8 cellular contexts compared by ENCODE assay signal in the genomic region with DNA sequence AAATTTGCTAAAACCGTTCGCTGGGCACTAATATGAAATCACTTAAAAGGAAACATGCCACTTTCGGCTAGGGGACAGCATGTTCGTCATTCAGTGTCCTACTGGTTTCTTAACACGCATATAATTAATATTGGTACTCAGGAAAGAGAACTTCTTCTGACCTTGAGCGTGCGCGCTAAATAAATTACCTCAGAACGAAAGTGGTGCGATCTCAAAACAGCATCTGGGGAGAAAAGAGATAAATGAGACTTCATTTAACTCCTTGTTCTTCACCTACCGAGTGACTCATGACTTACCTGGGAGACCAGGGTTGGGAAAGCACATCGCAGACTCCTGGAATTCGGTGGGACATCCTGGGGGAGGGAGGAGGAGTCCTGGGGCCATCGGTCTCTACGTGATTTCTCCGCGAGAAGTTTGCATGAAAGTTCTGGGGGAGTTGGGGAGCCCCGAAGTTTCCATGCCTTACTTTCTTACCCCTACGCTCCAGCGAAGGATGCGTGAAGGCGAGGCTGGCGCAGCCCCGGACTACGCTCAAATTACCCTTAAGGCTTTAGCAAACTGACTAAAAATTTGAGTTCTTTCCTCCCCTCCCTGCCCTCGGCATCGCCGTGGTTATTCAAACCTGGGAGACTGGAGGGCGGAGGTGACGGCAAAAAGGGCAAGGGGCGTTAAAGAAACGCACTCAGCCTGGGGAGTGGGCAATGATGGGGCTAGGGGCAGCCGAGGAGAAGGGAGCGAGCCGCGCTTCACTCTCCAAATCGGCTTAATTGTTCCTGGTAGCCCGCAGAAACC. TPM values are rescaled to one million over a fixed set of nuclear protein-coding genes. Genes with fewer than 3 reads are reported as not detected.
DNase-seq lines count a peak whose midpoint lies in the region; ATAC-seq, FAIRE-seq and TF ChIP-seq lines count a peak whose summit lies in the region.

No MANE protein-coding gene starts in this region.

- peak; percentile 9 for DNase-seq in NCI-H2171 (lab: John Stamatoyannopoulos, UW)
- no peak for DNase-seq in NCI-H2171 treated with DMSO at 0.1 percent for 48 hours (lab: John Stamatoyannopoulos, UW)
- no peak for DNase-seq in Karpas-422
- peak; percentile 38 for DNase-seq in GM12878 (ENCODE audit: low read depth, low spot score)
- DNase-seq in left lung: no peak
- no peak for DNase-seq in occipital lobe (lab: John Stamatoyannopoulos, UW)
- no peak for DNase-seq in ecto neural progenitor cell (ENCODE audit: low spot score)

- POLR2A ChIA-PET in GM12878 (lab: Charles Lee): interaction anchor here (0.8 to 2.0 kb wide), 2 partner anchors 10 to 92 kb away, joined by 3 to 5 read pairs; partner anchors contain the start of gene KIAA1586

- H3K27ac ChIP-seq in Karpas-422 (ENCODE audit: low read length): no peak overlapping the region
- H3K27ac ChIP-seq in GM12878 (ENCODE audit: control insufficient read depth, insufficient read depth): peak overlapping the region; percentile 91
- H3K27ac ChIP-seq in left lung: no peak overlapping the region
- H3K27ac ChIP-seq in temporal lobe (ENCODE audit: low read depth, low read length): peak overlapping the region; percentile 67

- RAD21 ChIA-PET in GM12878 (lab: Charles Lee; ENCODE audit: unreplicated experiment): interaction anchor here (1.0 to 3.5 kb wide), 6 partner anchors 17 to 363 kb away, joined by 3 to 26 read pairs (median 4); partner anchors contain the start of gene PRIM2

- H3K4me2 ChIP-seq in Karpas-422 (ENCODE audit: low read depth, low read length, poor library complexity, severe bottlenecking): peak overlapping the region; percentile 40
- peak overlapping the region; percentile 94 for H3K4me2 ChIP-seq in GM12878 (ENCODE audit: control insufficient read depth, insufficient read depth)

- H4K20me1 ChIP-seq in Karpas-422 (ENCODE audit: insufficient read depth, low read depth, low read length) (no peaks in the 10 kb centered on the region), GM12878 (ENCODE audit: control insufficient read depth, insufficient read depth) (no peaks in the 10 kb centered on the region)

- H3K79me2 ChIP-seq in Karpas-422 (ENCODE audit: low read length): no peaks in the 10 kb centered on the region
- peaks cover 16% of the 10 kb centered on the region for H3K79me2 ChIP-seq in GM12878 (ENCODE audit: control insufficient read depth, insufficient read depth, low read length)

- peak; percentile 49 for ATAC-seq in GM12878
- ATAC-seq in left lung: no peak

- H3K27me3 ChIP-seq in Karpas-422 (ENCODE audit: low read length) (no peaks in the 10 kb centered on the region), GM12878 (replicated peaks in 1 of 2; ENCODE audit: control insufficient read depth in 2 of 2, insufficient read depth in 2 of 2, low read length in 1 of 2) (no peaks in the 10 kb centered on the region), left lung (peaks cover 12 to 56% of the 10 kb centered on the region in 2 donors)

- H2AFZ ChIP-seq in Karpas-422 (ENCODE audit: low read length): 0 out of 2 replicates have a peak overlapping the region, but pooled peaks have one; percentile 12
- peak overlapping the region; percentile 94 for H2AFZ ChIP-seq in GM12878 (ENCODE audit: control insufficient read depth, low read depth, low read length)

- H3K9me2 ChIP-seq in Karpas-422 (replicated peaks; ENCODE audit: insufficient read depth, low read length): no peaks in the 10 kb centered on the region

- peak in 1 of 2 experiments; percentile 68; a peak in 1 of 4 replicates for TF ChIP-seq EP300 in GM12878 (IDR thresholded peaks at IDR 0.05; ENCODE audit: borderline replicate concordance in 1 of 2, control insufficient read depth in 1 of 2, low read depth in 2 of 2, low read length in 2 of 2)

- no peak overlapping the region for H3K9ac ChIP-seq in Karpas-422 (ENCODE audit: low read length)
- H3K9ac ChIP-seq in GM12878 (ENCODE audit: control insufficient read depth, insufficient read depth, low read length): peak overlapping the region; percentile 82

- H3K36me3 ChIP-seq in Karpas-422 (ENCODE audit: insufficient read depth, low read length): no peaks in the 10 kb centered on the region
- no peaks in the 10 kb centered on the region for H3K36me3 ChIP-seq in GM12878 (ENCODE audit: control insufficient read depth in 2 of 2, insufficient read depth in 2 of 2, low read length in 1 of 2)
- no peaks in the 10 kb centered on the region for H3K36me3 ChIP-seq in left lung

- TF ChIP-seq CTCF in GM12878 (IDR thresholded peaks at IDR 0.05 in 2 of 3, conservative IDR thresholded peaks at IDR 0.05 in 1 of 3; ENCODE audit: control insufficient read depth in 2 of 3, extremely low read depth in 1 of 3, insufficient read depth in 1 of 3, low read depth in 3 of 3, low read length in 3 of 3): no peak
- no peak for TF ChIP-seq CTCF in left lung (IDR thresholded peaks at IDR 0.05)

- WGBS in GM12878 (ENCODE audit: insufficient coverage, insufficient replicate concordance, low lambda C conversion rate, missing lambda C conversion rate): under 1% methylated on average over 38 of the region's 38 CpGs

- SMC1A ChIA-PET in GM12878 (lab: Charles Lee; ENCODE audit: uncharacterized antibody, unreplicated experiment): interaction anchor here (1.1 to 4.3 kb wide), 6 partner anchors 15 to 218 kb away, joined by 3 to 37 read pairs (median 3); partner anchors contain the start of gene BAG2

- BruUV-seq in GM12878 (replicated peaks; lab: Mats Ljungman, UMichigan): TSS peak; percentile 81

- no peaks in the 10 kb centered on the region for H3K9me3 ChIP-seq in Karpas-422 (ENCODE audit: low read length)
- no peaks in the 10 kb centered on the region for H3K9me3 ChIP-seq in GM12878 (replicated peaks; ENCODE audit: control insufficient read depth, insufficient read depth, low read length)
- H3K9me3 ChIP-seq in left lung: no peaks in the 10 kb centered on the region

- no peak for TF ChIP-seq RAD21 in GM12878 (IDR thresholded peaks at IDR 0.05; ENCODE audit: insufficient read depth, low read depth, low read length)

- H3K4me3 ChIP-seq in Karpas-422 (ENCODE audit: low read length) (peak overlapping the region; percentile 43; the same call in 1 of the 2 replicates), GM12878 (peak overlapping the region; percentile 97), left lung (peak overlapping the region; percentile 30 to 40)

- no peak for TF ChIP-seq POLR2A in GM12878 (IDR thresholded peaks at IDR 0.05; ENCODE audit: low read depth, low read length)

- CTCF ChIA-PET in GM12878 (lab: Yijun Ruan, JAX): interaction anchor here (0.9 to 15.6 kb wide), 8 partner anchors 9 to 363 kb away, joined by 3 to 200 read pairs (median 6); partner anchors contain the start of gene PRIM2

- in situ Hi-C loops in GM12878 (cut with MboI): no loop called here

- intact Hi-C loops in GM12878 (cut with micrococcal nuclease; ENCODE audit: unreplicated experiment): loop anchor here (2.0 to 10.0 kb wide), 3 partner anchors 189 to 363 kb away; partner anchors contain the start of genes BAG2 and PRIM2
- intact Hi-C loops in left lung (cut with DNase I): no loop called here

- peak; percentile 72 for FAIRE-seq in GM12878 (lab: Jason Lieb, UNC)

- peaks cover 18% of the 10 kb centered on the region for H3K4me1 ChIP-seq in Karpas-422 (ENCODE audit: low read length)
- peaks cover 17% of the 10 kb centered on the region for H3K4me1 ChIP-seq in GM12878 (ENCODE audit: control insufficient read depth, insufficient read depth, low read length)
- H3K4me1 ChIP-seq in left lung: peaks cover 3 to 22% of the 10 kb centered on the region in 2 donors

TF ChIP-seq in GM12878, 131 proteins besides CTCF, POLR2A, EP300 and RAD21 (continues in another document):
- peak; percentile 74; the same call in 1 of the 2 replicates for TF ChIP-seq NFIC (IDR thresholded peaks at IDR 0.05; ENCODE audit: low read depth, low read length)
- TF ChIP-seq SREBF2 (IDR thresholded peaks at IDR 0.05; ENCODE audit: low read length): no peak
- TF ChIP-seq SUPT20H (IDR thresholded peaks at IDR 0.05; ENCODE audit: borderline replicate concordance, control insufficient read depth, low read depth, low read length): no peak
- TF ChIP-seq ATF7 (IDR thresholded peaks at IDR 0.05; ENCODE audit: low read depth): peak; percentile 77

RNA-seq across cellular contexts. Expression of gene BEND6, which starts 1.1 kb away (rescaled TPM):
- total RNA-seq in Karpas-422 (2014; rRNA removed; shearing (Covaris generic); ENCODE audit: low replicate concordance): not detected in 2 replicates
- total RNA-seq in GM12878 (2013; cell fraction: nucleolus; rRNA removed): 0.49 TPM in 1 of 2 replicates, not detected in the other
- total RNA-seq in GM12878 (2014; rRNA removed) (1.3 and 1.5 TPM in 2 replicates), GM12878 (2014; rRNA removed; fragmentation: Illumina TruSeq; extraction: Trizol) (1.9 and 2.0 TPM in 2 replicates), GM12878 (2021) (1.5 and 2.5 TPM in 2 replicates), left lung (1 to 10 TPM; 1.6 to 3.8 TPM), temporal lobe (14.5 TPM), occipital lobe (27.1 TPM)
- 0.17 TPM for polyA plus RNA-seq in GM12878 (2011; ENCODE audit: low read depth)
- polyA plus RNA-seq in GM12878 (2011; rRNA removed) (0.87 and 1.3 TPM in 2 replicates), GM12878 (2014; fragmentation: Illumina TruSeq; extraction: Trizol) (2.0 and 2.8 TPM in 2 replicates), GM12878 (2014; fragmentation: Nextera tagmentation; extraction: Ambion mirVana) (under 1 TPM; 0.79 to 0.82 TPM), GM12878 (2014; rRNA removed) (1.1 and 1.2 TPM in 2 replicates), GM12878 (2016; fragmentation: Nextera tagmentation; extraction: Ambion mirVana) (1 to 10 TPM; 2.6 to 2.8 TPM)
- polyA plus RNA-seq in GM12878 (2011; cell fraction: cytosol; rRNA removed): 0.33 TPM in 2 replicates
- polyA plus RNA-seq in GM12878 (2011; cell fraction: nucleus; rRNA removed): 0.39 and 0.55 TPM in 2 replicates
- 0.70 and 0.81 TPM in 2 replicates for polyA plus RNA-seq in GM12878 (2012)
- 0.21 and 0.29 TPM in 2 replicates for polyA minus RNA-seq in GM12878 (2011; rRNA and poly(A)+ RNA removed)
- 0.31 TPM in 1 of 2 replicates, not detected in the other for polyA minus RNA-seq in GM12878 (2011; cell fraction: cytosol; rRNA and poly(A)+ RNA removed)
- polyA minus RNA-seq in GM12878 (2011; cell fraction: nucleus; rRNA and poly(A)+ RNA removed): 0.24 and 0.48 TPM in 2 replicates

Comparison
In these comparisons a context has a peak if more than half of its experiments do, and no peak if none do; other contexts are left out.
1. DNase-seq: peak in NCI-H2171 (single experiment) and GM12878 (single experiment); none in NCI-H2171 treated with DMSO at 0.1 percent for 48 hours (single experiment), Karpas-422 (single experiment), left lung (0 of 2), occipital lobe (single experiment) and ecto neural progenitor cell (single experiment).
2. H3K27ac ChIP-seq: peak in GM12878 (single experiment) and temporal lobe (single experiment); none in Karpas-422 (single experiment) and left lung (0 of 2).
3. H3K4me3 ChIP-seq: peak in every context shown above with its lines; median percentile 97 in GM12878; 43 in Karpas-422; 35 in left lung.